25 cellular contexts compared by ENCODE assay signal in the genomic region with DNA sequence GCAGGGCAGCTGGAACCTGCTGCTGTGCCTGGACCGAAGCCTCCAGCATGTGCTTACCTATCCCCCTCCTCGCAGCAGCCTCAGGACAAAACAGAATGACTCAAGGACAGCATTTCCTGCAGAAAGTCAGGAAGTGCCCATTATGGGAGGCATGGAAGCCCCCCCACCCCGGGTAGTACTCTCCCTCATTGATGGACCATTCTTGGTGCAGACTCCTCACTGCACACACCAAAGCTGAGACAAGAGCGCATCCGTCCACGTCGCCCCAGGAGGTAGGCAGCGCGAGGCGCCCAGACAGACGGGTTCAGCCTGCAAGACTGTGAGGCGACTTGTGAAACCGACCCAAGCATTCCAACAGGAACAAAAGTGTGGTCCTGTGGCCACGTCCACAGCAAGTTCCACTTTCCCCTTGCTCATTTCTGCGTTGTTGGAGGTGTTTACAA.
DNase-seq lines count a peak whose midpoint lies in the region; ATAC-seq, FAIRE-seq and TF ChIP-seq lines count a peak whose summit lies in the region.
"Had no signal": no experiment of that assay in that cellular context is flagged by ENCODE, and none has a peak within 500 bp of the region (broad histone marks: within the 10 kb centered on the region; RNA-seq: fewer than 3 reads in every experiment).

No MANE protein-coding gene starts in this region.

- no peak for TF ChIP-seq EP300 in H1 (IDR thresholded peaks at IDR 0.05; ENCODE audit: borderline replicate concordance in 1 of 2, low read depth in 2 of 2, low read length in 2 of 2)

- FAIRE-seq in H1 (lab: Jason Lieb, UNC), result no peak

- H3K36me3 Mint-ChIP-seq in CD8-positive, alpha-beta memory T cell, result no peaks in the 10 kb centered on the region
- H3K36me3 Mint-ChIP-seq: CD4-positive, alpha-beta memory T cell had no signal

- no peak overlapping the region for H3K23ac ChIP-seq in H1 (ENCODE audit: insufficient read length)

- H4K91ac ChIP-seq in H1 (replicated peaks; ENCODE audit: insufficient read length, low read length), result no peak overlapping the region

- H4K20me1 ChIP-seq in H1 (replicated peaks in 1 of 2; ENCODE audit: control insufficient read depth in 1 of 2, insufficient read depth in 2 of 2, low read length in 2 of 2), result no peaks in the 10 kb centered on the region
- H4K20me1 ChIP-seq: BLaER1 treated with 17β-estradiol and CSF1 and Interleukin-3, amounts not matched to agents 10 nM and 100 nM had no signal

- H2BK12ac ChIP-seq in H1 (ENCODE audit: low read depth, low read length), result no peak overlapping the region

- no peaks in the 10 kb centered on the region for H3K27me3 Mint-ChIP-seq in CD8-positive, alpha-beta memory T cell
- H3K27me3 Mint-ChIP-seq: CD4-positive, alpha-beta memory T cell; T-helper 17 cell had no signal

- H3K27ac Mint-ChIP-seq in CD8-positive, alpha-beta memory T cell, result no peak overlapping the region
- H3K27ac Mint-ChIP-seq: CD4-positive, alpha-beta memory T cell; T-helper 17 cell had no signal

- intact Hi-C loops in spleen (cut with DNase I; ENCODE audit: low total_unique reads), result no loop called here

- H2AFZ ChIP-seq in H1 (ENCODE audit: low read length), result peak overlapping the region; percentile 85
- H2AFZ ChIP-seq: PC-9 had no signal

- H3K18ac ChIP-seq in H1 (ENCODE audit: extremely low read depth, low read length), result no peak overlapping the region

- peak overlapping the region; percentile 61 for H3K27ac ChIP-seq in CD8-positive, alpha-beta memory T cell (ENCODE audit: low read depth, low read length)
- no peak overlapping the region for H3K27ac ChIP-seq in H1 (ENCODE audit: low read depth, low read length)
- no peak overlapping the region for H3K27ac ChIP-seq in spleen
- H3K27ac ChIP-seq: BLaER1 treated with 17β-estradiol and CSF1 and Interleukin-3, amounts not matched to agents 10 nM and 100 nM; PC-9; RWPE1; SK-N-MC had no signal

- no peaks in the 10 kb centered on the region for H3K9me3 ChIP-seq in CD8-positive, alpha-beta memory T cell (ENCODE audit: low read length)
- H3K9me3 ChIP-seq in H1 (ENCODE audit: insufficient read depth in 2 of 2, low read depth in 1 of 2, low read length in 1 of 2) (no peaks in the 10 kb centered on the region), spleen (peaks cover 0 to 6% (median 0%) of the 10 kb centered on the region in 8 donors)
- H3K9me3 ChIP-seq: BLaER1 treated with 17β-estradiol and CSF1 and Interleukin-3, amounts not matched to agents 10 nM and 100 nM had no signal

- no peaks in the 10 kb centered on the region for H3K23me2 ChIP-seq in H1 (ENCODE audit: low read depth, low read length)

- no peak overlapping the region for H3K9ac ChIP-seq in H1 (replicated peaks in 1 of 4; ENCODE audit: extremely low read depth in 1 of 4, low read depth in 3 of 4, low read length in 3 of 4)
- H3K9ac ChIP-seq: BLaER1 treated with 17β-estradiol and CSF1 and Interleukin-3, amounts not matched to agents 10 nM and 100 nM had no signal

- DNase-seq in CD8-positive, alpha-beta memory T cell, result no peak
- DNase-seq in H7 (peak; percentile 5), H1 (ENCODE audit: low read depth in 1 of 2, low spot score in 2 of 2) (no peak), spleen (peak; percentile 53)
- DNase-seq in effector CD8-positive, alpha-beta T cell (lab: John Stamatoyannopoulos, UW), result no peak
- DNase-seq: 8988T; Calu3; CD4-positive, alpha-beta memory T cell; DMS153; GDM1; KG1; NCI-H1105 treated with DMSO at 0.1 percent for 48 hours; NCI-H2029 treated with DMSO at 0.1 percent for 48 hours; NCI-H2171 treated with DMSO at 0.1 percent for 48 hours; NCI-H526; PC-9; SHP77 treated with DMSO at 0.1 percent for 48 hours; SW 1271; T-helper 17 cell had no signal

- 96% methylated on average over 15 of the region's 15 CpGs; no CpG with 5 or more reads in 1 of the 2 experiments for WGBS in H1 (ENCODE audit: extremely low coverage in 1 of 2, insufficient coverage in 1 of 2, insufficient read length in 1 of 2, insufficient replicate concordance in 2 of 2, low coverage in 1 of 2, low lambda C conversion rate in 2 of 2, missing lambda C conversion rate in 1 of 2), 2 experiments
- 84 to 92% (median 86%) methylated on average over 9 to 15 of the region's 15 CpGs for WGBS in spleen, 5 donors

- no peak overlapping the region for H3K14ac ChIP-seq in H1 (ENCODE audit: insufficient read length)

- no peak for TF ChIP-seq POLR2A in H1 (IDR thresholded peaks at IDR 0.05; ENCODE audit: control extremely low read depth in 1 of 2, low read depth in 2 of 2, low read length in 2 of 2)
- no peak for TF ChIP-seq POLR2A in spleen (IDR thresholded peaks at IDR 0.05)

- H3K27me3 ChIP-seq in CD8-positive, alpha-beta memory T cell (ENCODE audit: insufficient read depth, low read length, poor library complexity, severe bottlenecking), result no peaks in the 10 kb centered on the region
- H3K27me3 ChIP-seq in H7 (ENCODE audit: control insufficient read depth, insufficient read depth, low read length) (no peaks in the 10 kb centered on the region), H1 (replicated peaks in 1 of 4; ENCODE audit: control insufficient read depth in 3 of 4, extremely low read depth in 1 of 4, insufficient read depth in 3 of 4, low read length in 3 of 4) (no peaks in the 10 kb centered on the region), spleen (replicated peaks in 1 of 7) (no peaks in the 10 kb centered on the region)
- H3K27me3 ChIP-seq: BLaER1 treated with 17β-estradiol and CSF1 and Interleukin-3, amounts not matched to agents 10 nM and 100 nM had no signal

- peak overlapping the region; percentile 40; the same call in 1 of the 2 replicates for H2BK5ac ChIP-seq in H1 (ENCODE audit: low read depth, low read length)

- POLR2A ChIA-PET in CD8-positive, alpha-beta memory T cell (lab: Charles Lee), result no interaction called here
- POLR2A ChIA-PET in H1 (lab: Charles Lee; ENCODE audit: partially characterized antibody), result interaction anchor here (0.5 to 0.6 kb wide), 2 partner anchors 21 to 29 kb away, joined by 3 read pairs; no protein-coding TSS in a partner anchor

- TF ChIP-seq RAD21 in H1 (IDR thresholded peaks at IDR 0.05 in 1 of 2, conservative IDR thresholded peaks at IDR 0.05 in 1 of 2; ENCODE audit: low read depth in 2 of 2, low read length in 2 of 2), result no peak

- no peak overlapping the region for H4K5ac ChIP-seq in H1 (ENCODE audit: insufficient read length, low read depth, low read length)

- no peaks in the 10 kb centered on the region for H3K4me1 ChIP-seq in CD8-positive, alpha-beta memory T cell (ENCODE audit: insufficient read depth, low read length)
- H3K4me1 ChIP-seq in H1 (replicated peaks in 1 of 4; ENCODE audit: control insufficient read depth in 3 of 4, insufficient read depth in 4 of 4, low read length in 3 of 4) (peaks cover 0 to 7% (median 0%) of the 10 kb centered on the region in 4 experiments; a peak in 1 of 7 replicates), spleen (no peaks in the 10 kb centered on the region)
- H3K4me1 ChIP-seq: BLaER1 treated with 17β-estradiol and CSF1 and Interleukin-3, amounts not matched to agents 10 nM and 100 nM had no signal

- TF ChIP-seq CTCF in H1 (IDR thresholded peaks at IDR 0.05; ENCODE audit: control extremely low read depth in 1 of 3, insufficient read depth in 1 of 3, low read depth in 1 of 3, low read length in 3 of 3), result no peak
- no peak for TF ChIP-seq CTCF in spleen (IDR thresholded peaks at IDR 0.05 in 8 of 11, conservative IDR thresholded peaks at IDR 0.05 in 3 of 11)

- no peak overlapping the region for H2AK5ac ChIP-seq in H1 (ENCODE audit: low read depth, low read length)

- no peaks in the 10 kb centered on the region for H3K79me1 ChIP-seq in H1 (ENCODE audit: low read depth, low read length)

- H4K8ac ChIP-seq in H1 (ENCODE audit: extremely low read depth, insufficient read depth, low read length), result 0 out of 2 replicates have a peak overlapping the region, but pooled peaks have one; percentile 11

- no peak overlapping the region for H2BK15ac ChIP-seq in H1 (ENCODE audit: low read length)

- H2BK20ac ChIP-seq in H1 (ENCODE audit: low read length), result no peak overlapping the region

- H3K4me1 Mint-ChIP-seq in CD8-positive, alpha-beta memory T cell, result no peaks in the 10 kb centered on the region
- H3K4me1 Mint-ChIP-seq: CD4-positive, alpha-beta memory T cell; T-helper 17 cell had no signal

- no peaks in the 10 kb centered on the region for H3K36me3 ChIP-seq in CD8-positive, alpha-beta memory T cell (ENCODE audit: insufficient read depth, low read length)
- H3K36me3 ChIP-seq in H7 (replicated peaks; ENCODE audit: control insufficient read depth, insufficient read depth, low read length) (no peaks in the 10 kb centered on the region), H1 (ENCODE audit: control insufficient read depth in 2 of 4, insufficient read depth in 4 of 4, low read length in 3 of 4) (no peaks in the 10 kb centered on the region), spleen (no peaks in the 10 kb centered on the region)
- H3K36me3 ChIP-seq: BLaER1 treated with 17β-estradiol and CSF1 and Interleukin-3, amounts not matched to agents 10 nM and 100 nM had no signal

- ATAC-seq in HG03045 (IDR thresholded peaks at IDR 0.05; ENCODE audit: unreplicated experiment), result no peak
- ATAC-seq in GM18870 (IDR thresholded peaks at IDR 0.05; ENCODE audit: unreplicated experiment), result no peak
- ATAC-seq: HCT116, T-helper 17 cell had no signal

- H3K4me3 ChIP-seq in CD8-positive, alpha-beta memory T cell (ENCODE audit: low read length), result no peak overlapping the region
- no peak overlapping the region for H3K4me3 ChIP-seq in H7 (ENCODE audit: insufficient read depth, low read depth, low read length)
- no peak overlapping the region for H3K4me3 ChIP-seq in H1 (ENCODE audit: extremely low read depth in 1 of 4, insufficient read depth in 2 of 4, low read depth in 3 of 4, low read length in 4 of 4)
- no peak overlapping the region for H3K4me3 ChIP-seq in spleen
- H3K4me3 ChIP-seq: BLaER1 treated with 17β-estradiol and CSF1 and Interleukin-3, amounts not matched to agents 10 nM and 100 nM; PC-9; SK-N-MC had no signal

- no peaks in the 10 kb centered on the region for H3K79me2 ChIP-seq in H1 (ENCODE audit: control insufficient read depth in 1 of 2, insufficient read depth in 2 of 2, low read length in 2 of 2)

- H3K56ac ChIP-seq in H1 (replicated peaks; ENCODE audit: insufficient read length, low read depth, low read length), result no peak overlapping the region

- H3K9me3 Mint-ChIP-seq in CD8-positive, alpha-beta memory T cell, result peaks cover 0 to 3% (median 0%) of the 10 kb centered on the region in 5 donors
- H3K9me3 Mint-ChIP-seq: CD4-positive, alpha-beta memory T cell had no signal

- H3K4me2 ChIP-seq in H1 (ENCODE audit: insufficient read depth in 1 of 2, low read depth in 2 of 2, low read length in 2 of 2), result no peak overlapping the region
- H3K4me2 ChIP-seq: BLaER1 treated with 17β-estradiol and CSF1 and Interleukin-3, amounts not matched to agents 10 nM and 100 nM; PC-9 had no signal

- no peak overlapping the region for H3K4ac ChIP-seq in H1 (replicated peaks; ENCODE audit: insufficient read length, low read depth, low read length)

- no peak overlapping the region for H2BK120ac ChIP-seq in H1 (replicated peaks; ENCODE audit: low read depth, low read length)

- CTCF ChIA-PET in CD8-positive, alpha-beta memory T cell (lab: Charles Lee), result no interaction called here
- CTCF ChIA-PET in H1 (lab: Charles Lee; ENCODE audit: partially characterized antibody), result interaction anchor here (0.6 to 1.4 kb wide), 2 partner anchors 10 to 92 kb away, joined by 3 to 4 read pairs; no protein-coding TSS in a partner anchor

- H3K4me3 Mint-ChIP-seq in CD8-positive, alpha-beta memory T cell, result no peak overlapping the region
- H3K4me3 Mint-ChIP-seq: CD4-positive, alpha-beta memory T cell; T-helper 17 cell had no signal

Comparison
In these comparisons a context has a peak if more than half of its experiments do, and no peak if none do; other contexts are left out.
1. DNase-seq: peak in H7 (single experiment) and spleen (single experiment); none in CD8-positive, alpha-beta memory T cell (0 of 5), H1 (0 of 2) and effector CD8-positive, alpha-beta T cell (single experiment).